32 cellular contexts compared by ENCODE assay signal in genomic region chr4:136680761-136681160, GRCh38.
"Had no signal": no experiment of that assay in that cellular context is flagged by ENCODE, and none has a peak within 500 bp of the region (broad histone marks: within the 10 kb centered on the region; RNA-seq: fewer than 3 reads in every experiment).

No MANE protein-coding gene starts in this region.

- H3K4me1 Mint-ChIP-seq: activated CD4-positive, alpha-beta memory T cell treated with anti-CD3 and anti-CD28 coated beads, Interleukin-2, amount 10 ng/mL, durations not matched to agents 7 days and 5 days; activated CD4-positive, alpha-beta T cell treated with anti-CD3 and anti-CD28 coated beads, Interleukin-2, amount 10 ng/mL, durations not matched to agents 7 days and 5 days; activated naive CD4-positive, alpha-beta T cell treated with anti-CD3 and anti-CD28 coated beads, Interleukin-2, amount 10 ng/mL, durations not matched to agents 7 days and 5 days; activated naive CD8-positive, alpha-beta T cell treated with anti-CD3 and anti-CD28 coated beads, Interleukin-2, amount 10 ng/mL, durations not matched to agents 7 days and 5 days; central memory CD8-positive, alpha-beta T cell had no signal

- H3K36me3 Mint-ChIP-seq: activated naive CD4-positive, alpha-beta T cell treated with anti-CD3 and anti-CD28 coated beads, Interleukin-2, amount 10 ng/mL, durations not matched to agents 7 days and 5 days; activated naive CD4-positive, alpha-beta T cell treated with anti-CD3 and anti-CD28 coated beads, Interleukin-2, amount 50 U/mL, for 72 hours; activated naive CD8-positive, alpha-beta T cell treated with anti-CD3 and anti-CD28 coated beads, Interleukin-2, amount 10 ng/mL, durations not matched to agents 7 days and 5 days; WTC11 had no signal

- H3K27me3 ChIP-seq: brain microvascular endothelial cell, dorsolateral prefrontal cortex, gastroesophageal sphincter had no signal

- H3K27me3 Mint-ChIP-seq: activated CD4-positive, alpha-beta memory T cell treated with anti-CD3 and anti-CD28 coated beads, Interleukin-2, amount 10 ng/mL, durations not matched to agents 7 days and 5 days; activated CD4-positive, alpha-beta T cell treated with anti-CD3 and anti-CD28 coated beads, Interleukin-2, amount 10 ng/mL, durations not matched to agents 7 days and 5 days; activated naive CD4-positive, alpha-beta T cell treated with anti-CD3 and anti-CD28 coated beads, Interleukin-2, amount 10 ng/mL, durations not matched to agents 7 days and 5 days; activated naive CD8-positive, alpha-beta T cell treated with anti-CD3 and anti-CD28 coated beads, Interleukin-2, amount 10 ng/mL, durations not matched to agents 7 days and 5 days; activated T-cell treated with anti-CD3 and anti-CD28 coated beads, Interleukin-2, amount 50 U/mL, for 24 hours; central memory CD8-positive, alpha-beta T cell; dendritic cell treated with granulocyte-macrophage colony-stimulating factor and Interleukin-4, amounts not matched to agents 40 ng/mL and 50 ng/mL, for 4 days had no signal

- H3K4me3 ChIP-seq: coronary artery, dorsolateral prefrontal cortex, gastroesophageal sphincter had no signal

- H3K9me3 ChIP-seq: gastroesophageal sphincter had no signal

- H3K27ac ChIP-seq: brain microvascular endothelial cell, coronary artery, dorsolateral prefrontal cortex, gastroesophageal sphincter, VCaP had no signal

- H3K27ac Mint-ChIP-seq: activated CD4-positive, alpha-beta memory T cell treated with anti-CD3 and anti-CD28 coated beads, Interleukin-2, amount 10 ng/mL, durations not matched to agents 7 days and 5 days; activated CD4-positive, alpha-beta T cell treated with anti-CD3 and anti-CD28 coated beads, Interleukin-2, amount 10 ng/mL, durations not matched to agents 7 days and 5 days; activated naive CD4-positive, alpha-beta T cell treated with anti-CD3 and anti-CD28 coated beads, Interleukin-2, amount 10 ng/mL, durations not matched to agents 7 days and 5 days; activated naive CD4-positive, alpha-beta T cell treated with anti-CD3 and anti-CD28 coated beads, Interleukin-2, amount 50 U/mL, for 72 hours; activated naive CD8-positive, alpha-beta T cell treated with anti-CD3 and anti-CD28 coated beads, Interleukin-2, amount 10 ng/mL, durations not matched to agents 7 days and 5 days; activated T-cell treated with anti-CD3 and anti-CD28 coated beads, Interleukin-2, amount 50 U/mL, for 24 hours; activated T-cell treated with anti-CD3 and anti-CD28 coated beads, Interleukin-2, amount 50 U/mL, for 72 hours; dendritic cell treated with granulocyte-macrophage colony-stimulating factor and Interleukin-4, amounts not matched to agents 40 ng/mL and 50 ng/mL, for 4 days; endodermal cell; WTC11 had no signal

- FAIRE-seq: astrocyte, bronchial epithelial cell, TTC549 had no signal

- H3K9me3 Mint-ChIP-seq: activated CD4-positive, alpha-beta memory T cell treated with anti-CD3 and anti-CD28 coated beads, Interleukin-2, amount 10 ng/mL, durations not matched to agents 7 days and 5 days; activated CD4-positive, alpha-beta T cell treated with anti-CD3 and anti-CD28 coated beads, Interleukin-2, amount 10 ng/mL, durations not matched to agents 7 days and 5 days; activated naive CD4-positive, alpha-beta T cell treated with anti-CD3 and anti-CD28 coated beads, Interleukin-2, amount 10 ng/mL, durations not matched to agents 7 days and 5 days; activated naive CD8-positive, alpha-beta T cell treated with anti-CD3 and anti-CD28 coated beads, Interleukin-2, amount 10 ng/mL, durations not matched to agents 7 days and 5 days; activated T-cell treated with anti-CD3 and anti-CD28 coated beads, Interleukin-2, amount 50 U/mL, for 24 hours; central memory CD8-positive, alpha-beta T cell; dendritic cell treated with granulocyte-macrophage colony-stimulating factor and Interleukin-4, amounts not matched to agents 40 ng/mL and 50 ng/mL, for 4 days; endodermal cell had no signal

- H3K36me3 ChIP-seq: brain microvascular endothelial cell, gastroesophageal sphincter had no signal

- ATAC-seq: activated naive CD4-positive, alpha-beta T cell treated with anti-CD3 and anti-CD28 coated beads, Interleukin-2, amount 50 U/mL, for 72 hours; activated T-cell treated with anti-CD3 and anti-CD28 coated beads, Interleukin-2, amount 50 U/mL, for 72 hours; esophagus mucosa; gastroesophageal sphincter had no signal

- H3K4me3 Mint-ChIP-seq: activated CD4-positive, alpha-beta memory T cell treated with anti-CD3 and anti-CD28 coated beads, Interleukin-2, amount 10 ng/mL, durations not matched to agents 7 days and 5 days; activated CD4-positive, alpha-beta T cell treated with anti-CD3 and anti-CD28 coated beads, Interleukin-2, amount 10 ng/mL, durations not matched to agents 7 days and 5 days; activated naive CD4-positive, alpha-beta T cell treated with anti-CD3 and anti-CD28 coated beads, Interleukin-2, amount 10 ng/mL, durations not matched to agents 7 days and 5 days; activated naive CD8-positive, alpha-beta T cell treated with anti-CD3 and anti-CD28 coated beads, Interleukin-2, amount 10 ng/mL, durations not matched to agents 7 days and 5 days; activated T-cell treated with anti-CD3 and anti-CD28 coated beads, Interleukin-2, amount 50 U/mL, for 24 hours; activated T-cell treated with anti-CD3 and anti-CD28 coated beads, Interleukin-2, amount 50 U/mL, for 72 hours; central memory CD8-positive, alpha-beta T cell; dendritic cell treated with granulocyte-macrophage colony-stimulating factor and Interleukin-4, amounts not matched to agents 40 ng/mL and 50 ng/mL, for 4 days; endodermal cell; WTC11 had no signal

- DNase-seq: activated CD4-positive, alpha-beta memory T cell treated with anti-CD3 and anti-CD28 coated beads, Interleukin-2, amount 10 ng/mL, durations not matched to agents 7 days and 5 days; activated CD4-positive, alpha-beta T cell treated with anti-CD3 and anti-CD28 coated beads for 1 hour; activated CD4-positive, alpha-beta T cell treated with anti-CD3 and anti-CD28 coated beads for 4 hours; activated CD4-positive, alpha-beta T cell treated with anti-CD3 and anti-CD28 coated beads, Interleukin-2, amount 10 ng/mL, durations not matched to agents 7 days and 5 days; activated CD4-positive, alpha-beta T cell treated with anti-CD3 and anti-CD28 coated beads, Interleukin-2, amount 50 U/mL, for 4 hours; activated CD8-positive, alpha-beta memory T cell treated with anti-CD3 and anti-CD28 coated beads, Interleukin-2, amount 50 U/mL, for 48 hours; activated gamma-delta T cell; activated naive CD4-positive, alpha-beta T cell; activated naive CD4-positive, alpha-beta T cell treated with anti-CD3 and anti-CD28 coated beads, Interleukin-2, amount 10 ng/mL, durations not matched to agents 7 days and 5 days; activated naive CD8-positive, alpha-beta T cell treated with anti-CD3 and anti-CD28 coated beads, Interleukin-2, amount 10 ng/mL, durations not matched to agents 7 days and 5 days; activated T-cell treated with anti-CD3 and anti-CD28 coated beads for 4 hours; activated T-cell treated with anti-CD3 and anti-CD28 coated beads, Interleukin-2, amount 50 U/mL, for 24 hours; activated T-cell treated with anti-CD3 and anti-CD28 coated beads, Interleukin-2, amount 50 U/mL, for 72 hours; amniotic stem cell; anterior cingulate cortex; brain microvascular endothelial cell; dorsolateral prefrontal cortex; effector memory CD4-positive, alpha-beta T cell; endodermal cell; head of caudate nucleus; T-helper 2 cell had no signal
